In genomic region chr2:163719278-163719677, GRCh38 we compare ENCODE assay signal across 20 cellular contexts. TPM values are rescaled to one million over a fixed set of nuclear protein-coding genes. Genes with fewer than 3 reads are reported as not detected.
A peak's percentile ranks its signal among the peaks of the same experiment; 100 is the strongest.
DNase-seq lines count a peak whose midpoint lies in the region; ATAC-seq and TF ChIP-seq lines count a peak whose summit lies in the region.
"Had no signal": no experiment of that assay in that cellular context is flagged by ENCODE, and none has a peak within 500 bp of the region (broad histone marks: within the 10 kb centered on the region; RNA-seq: fewer than 3 reads in every experiment).

No MANE protein-coding gene starts in this region.

- DNase-seq in heart left ventricle, result no peak
- DNase-seq in Right ventricle myocardium inferior (ENCODE audit: missing footprints), result no peak
- DNase-seq in dorsolateral prefrontal cortex, result no peak
- peak; percentile 47 for DNase-seq in medulla oblongata (ENCODE audit: extremely low spot score)
- no peak for DNase-seq in psoas muscle
- DNase-seq: Calu3; CD8-positive, alpha-beta memory T cell; DMS153; GM23248; MV-4-11; NCI-H1105 treated with DMSO at 0.1 percent for 48 hours; NCI-H2081 treated with DMSO at 0.1 percent for 48 hours; NCI-H2171 treated with DMSO at 0.1 percent for 48 hours; NCI-H526; OCI-M1 had no signal

- no peaks in the 10 kb centered on the region for H3K9me3 ChIP-seq in heart left ventricle
- H3K9me3 ChIP-seq in subcutaneous abdominal adipose tissue (ENCODE audit: control insufficient read depth in 5 of 5, low read length in 5 of 5), result no peaks in the 10 kb centered on the region
- H3K9me3 ChIP-seq in psoas muscle, result no peaks in the 10 kb centered on the region
- H3K9me3 ChIP-seq in gastroesophageal sphincter, result no peaks in the 10 kb centered on the region

- no peak overlapping the region for H3K27ac ChIP-seq in heart left ventricle
- peak overlapping the region in 51 of 59 donors; percentile 7 to 92 (median 83) for H3K27ac ChIP-seq in dorsolateral prefrontal cortex
- peak overlapping the region; percentile 18 for H3K27ac ChIP-seq in subcutaneous abdominal adipose tissue (ENCODE audit: low read depth, low read length)
- no peak overlapping the region for H3K27ac ChIP-seq in psoas muscle
- no peak overlapping the region for H3K27ac ChIP-seq in gastroesophageal sphincter
- H3K27ac ChIP-seq: C4-2B, GM23248 had no signal

- H3K4me3 ChIP-seq in heart left ventricle (no peak overlapping the region), dorsolateral prefrontal cortex (peak overlapping the region in 28 of 59 donors; percentile 0 to 49 (median 17)), subcutaneous abdominal adipose tissue (ENCODE audit: low read depth in 1 of 5, low read length in 5 of 5) (no peak overlapping the region), psoas muscle (no peak overlapping the region), gastroesophageal sphincter (no peak overlapping the region)
- H3K4me3 ChIP-seq: GM23248 had no signal

- TF ChIP-seq CTCF in heart left ventricle (IDR thresholded peaks at IDR 0.05) (no peak), dorsolateral prefrontal cortex (IDR thresholded peaks at IDR 0.05 in 54 of 56, conservative IDR thresholded peaks at IDR 0.05 in 2 of 56; ENCODE audit: low read depth in 1 of 56, partially characterized antibody in 56 of 56) (no peak), psoas muscle (IDR thresholded peaks at IDR 0.05) (no peak), gastroesophageal sphincter (IDR thresholded peaks at IDR 0.05) (no peak)

- no peak for TF ChIP-seq POLR2A in heart left ventricle (IDR thresholded peaks at IDR 0.05)
- no peak for TF ChIP-seq POLR2A in gastroesophageal sphincter (IDR thresholded peaks at IDR 0.05)

- peaks cover 0 to 49% (median 18%) of the 10 kb centered on the region in 12 donors for H3K4me1 ChIP-seq in heart left ventricle
- H3K4me1 ChIP-seq in subcutaneous abdominal adipose tissue (ENCODE audit: control insufficient read depth in 5 of 5, insufficient read depth in 5 of 5, low read length in 5 of 5), result peaks cover 0 to 38% (median 20%) of the 10 kb centered on the region in 5 donors
- peaks cover 3% of the 10 kb centered on the region for H3K4me1 ChIP-seq in psoas muscle
- H3K4me1 ChIP-seq in gastroesophageal sphincter, result peaks cover 0 to 21% (median 1%) of the 10 kb centered on the region in 3 donors

- no peaks in the 10 kb centered on the region for H3K27me3 ChIP-seq in heart left ventricle
- no peaks in the 10 kb centered on the region for H3K27me3 ChIP-seq in dorsolateral prefrontal cortex
- no peaks in the 10 kb centered on the region for H3K27me3 ChIP-seq in subcutaneous abdominal adipose tissue (ENCODE audit: control insufficient read depth in 5 of 5, insufficient read depth in 4 of 5, low read length in 5 of 5)
- H3K27me3 ChIP-seq in psoas muscle (ENCODE audit: insufficient read depth in 3 of 3, low read length in 2 of 3), result no peaks in the 10 kb centered on the region
- no peaks in the 10 kb centered on the region for H3K27me3 ChIP-seq in gastroesophageal sphincter

- intact Hi-C loops in heart left ventricle (cut with DNase I) (no loop called here), Right ventricle myocardium inferior (cut with DNase I) (no loop called here), dorsolateral prefrontal cortex (cut with DNase I) (loop anchor here in 1 of 2 donors (10.0 kb wide), 1 partner anchor 296 kb away; no protein-coding TSS in a partner anchor), psoas muscle (cut with DNase I) (no loop called here)

- H3K36me3 ChIP-seq in heart left ventricle (no peaks in the 10 kb centered on the region), subcutaneous abdominal adipose tissue (ENCODE audit: control insufficient read depth in 5 of 5, insufficient read depth in 5 of 5, low read length in 5 of 5) (no peaks in the 10 kb centered on the region), psoas muscle (ENCODE audit: insufficient read depth in 1 of 2, low read depth in 1 of 2) (no peaks in the 10 kb centered on the region), gastroesophageal sphincter (no peaks in the 10 kb centered on the region)

- peak; percentile 41 to 66 (median 64) for ATAC-seq in heart left ventricle
- no peak for ATAC-seq in Right ventricle myocardium inferior
- ATAC-seq in psoas muscle, result no peak
- ATAC-seq in gastroesophageal sphincter, result no peak
- no peak for ATAC-seq in HG02840 (IDR thresholded peaks at IDR 0.05; ENCODE audit: low FRiP score, unreplicated experiment)

- TF ChIP-seq EP300 in gastroesophageal sphincter (IDR thresholded peaks at IDR 0.05), result no peak

- H3K9ac ChIP-seq in subcutaneous abdominal adipose tissue (ENCODE audit: low read length in 5 of 5), result no peak overlapping the region
- H3K9ac ChIP-seq: GM23248 had no signal

- WGBS in heart left ventricle, 4 donors, result 74 to 79% (median 76%) methylated on average over 4 of the region's 4 CpGs
- 70 to 93% (median 80%) methylated on average over 4 of the region's 4 CpGs for WGBS in psoas muscle, 3 donors
- WGBS in gastroesophageal sphincter (ENCODE audit: low coverage in 1 of 2), 2 donors, result 91 to 100% methylated on average over 2 to 4 of the region's 4 CpGs

RNA-seq across cellular contexts. Expression of gene FIGN, which starts 16.5 kb away (rescaled TPM):
- total RNA-seq in heart left ventricle (10 to 100 TPM in 7 of 9 donors, 1 to 10 TPM in 2; 7.1 to 16.5 (median 12.4) TPM), Right ventricle myocardium inferior (16.7 TPM), dorsolateral prefrontal cortex (10 to 100 TPM in 119 of 120 experiments, 1 to 10 TPM in 1; 8.8 to 29.6 (median 19.1) TPM), psoas muscle (1 to 10 TPM; 1.2 to 3.0 (median 1.8) TPM), gastroesophageal sphincter (10 to 100 TPM in 2 of 4 donors, 1 to 10 TPM in 2; 5.0 to 17.5 (median 10.2) TPM)
- polyA plus RNA-seq in heart left ventricle (1 to 10 TPM; 3.0 to 6.2 TPM), psoas muscle (1 to 10 TPM in 1 of 3 donors, under 1 TPM in 2; 0.08 to 1.6 (median 0.30) TPM)
- total RNA-seq: CD8-positive, alpha-beta memory T cell had no signal
- polyA plus RNA-seq: CD8-positive, alpha-beta memory T cell; IgD-negative memory B cell had no signal

Comparison
In these comparisons a context has a peak if more than half of its experiments do, and no peak if none do; other contexts are left out.
1. ATAC-seq: peak in heart left ventricle (4 of 4); none in Right ventricle myocardium inferior (single experiment), psoas muscle (0 of 4), gastroesophageal sphincter (single experiment) and HG02840 (single experiment).
2. H3K27ac ChIP-seq: peak in dorsolateral prefrontal cortex (51 of 59) and subcutaneous abdominal adipose tissue (single experiment); none in heart left ventricle (0 of 12), psoas muscle (single experiment) and gastroesophageal sphincter (0 of 4).